1 cellular context compared by ENCODE assay signal in the genomic region with DNA sequence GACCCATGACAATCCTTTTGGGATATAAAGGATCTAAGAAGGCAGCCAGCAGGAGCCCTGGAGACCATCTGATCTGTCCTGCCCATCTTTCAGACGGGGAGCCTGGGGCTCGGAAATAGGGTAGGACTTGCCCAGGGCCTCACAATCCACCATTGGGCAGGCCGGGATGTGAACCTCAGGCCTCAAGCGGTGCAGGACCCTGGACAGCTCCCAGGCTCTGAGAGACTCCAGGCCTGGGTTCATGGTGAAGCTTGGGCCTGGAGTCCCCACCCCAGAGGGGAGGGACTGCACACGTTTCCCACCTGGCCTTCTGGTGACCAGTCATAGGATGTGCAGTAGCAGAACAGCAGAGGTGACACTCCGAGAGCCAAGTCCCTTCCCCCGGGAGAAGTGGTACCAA.
A peak's percentile ranks its signal among the peaks of the same experiment; 100 is the strongest.
TF ChIP-seq lines count a peak whose summit lies in the region.

No MANE protein-coding gene starts in this region.

TF ChIP-seq in WTC11, 78 proteins besides CTCF, POLR2A, EP300 and RAD21 (continued from another document and continues in another):
- TF ChIP-seq, protein P1, sequence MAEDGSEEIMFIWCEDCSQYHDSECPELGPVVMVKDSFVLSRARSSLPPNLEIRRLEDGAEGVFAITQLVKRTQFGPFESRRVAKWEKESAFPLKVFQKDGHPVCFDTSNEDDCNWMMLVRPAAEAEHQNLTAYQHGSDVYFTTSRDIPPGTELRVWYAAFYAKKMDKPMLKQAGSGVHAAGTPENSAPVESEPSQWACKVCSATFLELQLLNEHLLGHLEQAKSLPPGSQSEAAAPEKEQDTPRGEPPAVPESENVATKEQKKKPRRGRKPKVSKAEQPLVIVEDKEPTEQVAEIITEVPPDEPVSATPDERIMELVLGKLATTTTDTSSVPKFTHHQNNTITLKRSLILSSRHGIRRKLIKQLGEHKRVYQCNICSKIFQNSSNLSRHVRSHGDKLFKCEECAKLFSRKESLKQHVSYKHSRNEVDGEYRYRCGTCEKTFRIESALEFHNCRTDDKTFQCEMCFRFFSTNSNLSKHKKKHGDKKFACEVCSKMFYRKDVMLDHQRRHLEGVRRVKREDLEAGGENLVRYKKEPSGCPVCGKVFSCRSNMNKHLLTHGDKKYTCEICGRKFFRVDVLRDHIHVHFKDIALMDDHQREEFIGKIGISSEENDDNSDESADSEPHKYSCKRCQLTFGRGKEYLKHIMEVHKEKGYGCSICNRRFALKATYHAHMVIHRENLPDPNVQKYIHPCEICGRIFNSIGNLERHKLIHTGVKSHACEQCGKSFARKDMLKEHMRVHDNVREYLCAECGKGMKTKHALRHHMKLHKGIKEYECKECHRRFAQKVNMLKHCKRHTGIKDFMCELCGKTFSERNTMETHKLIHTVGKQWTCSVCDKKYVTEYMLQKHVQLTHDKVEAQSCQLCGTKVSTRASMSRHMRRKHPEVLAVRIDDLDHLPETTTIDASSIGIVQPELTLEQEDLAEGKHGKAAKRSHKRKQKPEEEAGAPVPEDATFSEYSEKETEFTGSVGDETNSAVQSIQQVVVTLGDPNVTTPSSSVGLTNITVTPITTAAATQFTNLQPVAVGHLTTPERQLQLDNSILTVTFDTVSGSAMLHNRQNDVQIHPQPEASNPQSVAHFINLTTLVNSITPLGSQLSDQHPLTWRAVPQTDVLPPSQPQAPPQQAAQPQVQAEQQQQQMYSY (CRISPR knock-in tag; IDR thresholded peaks at IDR 0.05), result no peak
- TF ChIP-seq RELA (CRISPR knock-in tag; IDR thresholded peaks at IDR 0.05; ENCODE audit: borderline replicate concordance) (0 out of 2 replicates have a peak, but pooled peaks have one; percentile 52), ATF1 (CRISPR knock-in tag; IDR thresholded peaks at IDR 0.05) (no peak), FOXP1 (CRISPR knock-in tag; IDR thresholded peaks at IDR 0.05; ENCODE audit: borderline replicate concordance) (peak; percentile 80; the same call in 1 of the 2 replicates), MYBL2 (CRISPR knock-in tag; IDR thresholded peaks at IDR 0.05) (peak; percentile 40; the same call in 1 of the 2 replicates), NFE2L1 (CRISPR knock-in tag; IDR thresholded peaks at IDR 0.05) (0 out of 2 replicates have a peak, but pooled peaks have one; percentile 52), ZNF317 (CRISPR knock-in tag; IDR thresholded peaks at IDR 0.05; ENCODE audit: borderline replicate concordance, low read depth) (no peak), SP1 (CRISPR knock-in tag; conservative IDR thresholded peaks at IDR 0.05) (no peak), NR3C1 (CRISPR knock-in tag; conservative IDR thresholded peaks at IDR 0.05; ENCODE audit: low read depth) (no peak), FOXJ3 (CRISPR knock-in tag; IDR thresholded peaks at IDR 0.05; ENCODE audit: borderline replicate concordance) (no peak), KAT7 (CRISPR knock-in tag; IDR thresholded peaks at IDR 0.05; ENCODE audit: borderline replicate concordance) (no peak), JAZF1 (CRISPR knock-in tag; IDR thresholded peaks at IDR 0.05) (no peak), ZNF232 (CRISPR knock-in tag; IDR thresholded peaks at IDR 0.05) (no peak), CREM (CRISPR knock-in tag; IDR thresholded peaks at IDR 0.05) (no peak), SMAD4 (CRISPR knock-in tag; IDR thresholded peaks at IDR 0.05) (peak; percentile 90), GRHL2 (CRISPR knock-in tag; IDR thresholded peaks at IDR 0.05; ENCODE audit: insufficient replicate concordance, severe bottlenecking) (no peak), OVOL2 (CRISPR knock-in tag; IDR thresholded peaks at IDR 0.05; ENCODE audit: borderline replicate concordance) (no peak), ZNF396 (CRISPR knock-in tag; IDR thresholded peaks at IDR 0.05; ENCODE audit: borderline replicate concordance) (no peak), NR1H2 (CRISPR knock-in tag; IDR thresholded peaks at IDR 0.05) (no peak), ESRRA (CRISPR knock-in tag; IDR thresholded peaks at IDR 0.05; ENCODE audit: borderline replicate concordance) (peak; percentile 88; the same call in 1 of the 2 replicates), CREB1 (CRISPR knock-in tag; IDR thresholded peaks at IDR 0.05) (peak; percentile 78; the same call in 1 of the 2 replicates), ZNF121 (CRISPR knock-in tag; IDR thresholded peaks at IDR 0.05) (no peak), CBFB (CRISPR knock-in tag; IDR thresholded peaks at IDR 0.05; ENCODE audit: low read depth) (no peak), ZNF263 (CRISPR knock-in tag; IDR thresholded peaks at IDR 0.05; ENCODE audit: low read depth) (no peak), GABPB1 (CRISPR knock-in tag; IDR thresholded peaks at IDR 0.05) (no peak), EMX1 (CRISPR knock-in tag; IDR thresholded peaks at IDR 0.05) (no peak), NFATC4 (CRISPR knock-in tag; IDR thresholded peaks at IDR 0.05) (no peak)
- TF ChIP-seq, protein P2, sequence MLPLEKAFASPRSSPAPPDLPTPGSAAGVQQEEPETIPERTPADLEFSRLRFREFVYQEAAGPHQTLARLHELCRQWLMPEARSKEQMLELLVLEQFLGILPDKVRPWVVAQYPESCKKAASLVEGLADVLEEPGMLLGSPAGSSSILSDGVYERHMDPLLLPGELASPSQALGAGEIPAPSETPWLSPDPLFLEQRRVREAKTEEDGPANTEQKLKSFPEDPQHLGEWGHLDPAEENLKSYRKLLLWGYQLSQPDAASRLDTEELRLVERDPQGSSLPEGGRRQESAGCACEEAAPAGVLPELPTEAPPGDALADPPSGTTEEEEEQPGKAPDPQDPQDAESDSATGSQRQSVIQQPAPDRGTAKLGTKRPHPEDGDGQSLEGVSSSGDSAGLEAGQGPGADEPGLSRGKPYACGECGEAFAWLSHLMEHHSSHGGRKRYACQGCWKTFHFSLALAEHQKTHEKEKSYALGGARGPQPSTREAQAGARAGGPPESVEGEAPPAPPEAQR (CRISPR knock-in tag; IDR thresholded peaks at IDR 0.05), result no peak
- TF ChIP-seq, protein P3, sequence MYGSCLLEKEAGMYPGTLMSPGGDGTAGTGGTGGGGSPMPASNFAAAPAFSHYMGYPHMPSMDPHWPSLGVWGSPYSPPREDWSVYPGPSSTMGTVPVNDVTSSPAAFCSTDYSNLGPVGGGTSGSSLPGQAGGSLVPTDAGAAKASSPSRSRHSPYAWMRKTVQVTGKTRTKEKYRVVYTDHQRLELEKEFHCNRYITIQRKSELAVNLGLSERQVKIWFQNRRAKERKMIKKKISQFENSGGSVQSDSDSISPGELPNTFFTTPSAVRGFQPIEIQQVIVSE (CRISPR knock-in tag; IDR thresholded peaks at IDR 0.05; ENCODE audit: borderline replicate concordance), result no peak
- TF ChIP-seq, protein P4, sequence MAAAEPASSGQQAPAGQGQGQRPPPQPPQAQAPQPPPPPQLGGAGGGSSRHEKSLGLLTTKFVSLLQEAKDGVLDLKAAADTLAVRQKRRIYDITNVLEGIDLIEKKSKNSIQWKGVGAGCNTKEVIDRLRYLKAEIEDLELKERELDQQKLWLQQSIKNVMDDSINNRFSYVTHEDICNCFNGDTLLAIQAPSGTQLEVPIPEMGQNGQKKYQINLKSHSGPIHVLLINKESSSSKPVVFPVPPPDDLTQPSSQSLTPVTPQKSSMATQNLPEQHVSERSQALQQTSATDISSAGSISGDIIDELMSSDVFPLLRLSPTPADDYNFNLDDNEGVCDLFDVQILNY (CRISPR knock-in tag; IDR thresholded peaks at IDR 0.05), result 0 out of 2 replicates have a peak, but pooled peaks have one; percentile 35
- TF ChIP-seq, protein P5, sequence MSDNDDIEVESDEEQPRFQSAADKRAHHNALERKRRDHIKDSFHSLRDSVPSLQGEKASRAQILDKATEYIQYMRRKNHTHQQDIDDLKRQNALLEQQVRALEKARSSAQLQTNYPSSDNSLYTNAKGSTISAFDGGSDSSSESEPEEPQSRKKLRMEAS (CRISPR knock-in tag; IDR thresholded peaks at IDR 0.05), result no peak
- TF ChIP-seq, protein P6, sequence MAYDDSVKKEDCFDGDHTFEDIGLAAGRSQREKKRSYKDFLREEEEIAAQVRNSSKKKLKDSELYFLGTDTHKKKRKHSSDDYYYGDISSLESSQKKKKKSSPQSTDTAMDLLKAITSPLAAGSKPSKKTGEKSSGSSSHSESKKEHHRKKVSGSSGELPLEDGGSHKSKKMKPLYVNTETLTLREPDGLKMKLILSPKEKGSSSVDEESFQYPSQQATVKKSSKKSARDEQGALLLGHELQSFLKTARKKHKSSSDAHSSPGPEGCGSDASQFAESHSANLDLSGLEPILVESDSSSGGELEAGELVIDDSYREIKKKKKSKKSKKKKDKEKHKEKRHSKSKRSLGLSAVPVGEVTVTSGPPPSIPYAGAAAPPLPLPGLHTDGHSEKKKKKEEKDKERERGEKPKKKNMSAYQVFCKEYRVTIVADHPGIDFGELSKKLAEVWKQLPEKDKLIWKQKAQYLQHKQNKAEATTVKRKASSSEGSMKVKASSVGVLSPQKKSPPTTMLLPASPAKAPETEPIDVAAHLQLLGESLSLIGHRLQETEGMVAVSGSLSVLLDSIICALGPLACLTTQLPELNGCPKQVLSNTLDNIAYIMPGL (CRISPR knock-in tag; IDR thresholded peaks at IDR 0.05), result no peak
- TF ChIP-seq, protein P7, sequence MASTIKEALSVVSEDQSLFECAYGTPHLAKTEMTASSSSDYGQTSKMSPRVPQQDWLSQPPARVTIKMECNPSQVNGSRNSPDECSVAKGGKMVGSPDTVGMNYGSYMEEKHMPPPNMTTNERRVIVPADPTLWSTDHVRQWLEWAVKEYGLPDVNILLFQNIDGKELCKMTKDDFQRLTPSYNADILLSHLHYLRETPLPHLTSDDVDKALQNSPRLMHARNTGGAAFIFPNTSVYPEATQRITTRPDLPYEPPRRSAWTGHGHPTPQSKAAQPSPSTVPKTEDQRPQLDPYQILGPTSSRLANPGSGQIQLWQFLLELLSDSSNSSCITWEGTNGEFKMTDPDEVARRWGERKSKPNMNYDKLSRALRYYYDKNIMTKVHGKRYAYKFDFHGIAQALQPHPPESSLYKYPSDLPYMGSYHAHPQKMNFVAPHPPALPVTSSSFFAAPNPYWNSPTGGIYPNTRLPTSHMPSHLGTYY (CRISPR knock-in tag; IDR thresholded peaks at IDR 0.05), result no peak
- TF ChIP-seq, protein P8, sequence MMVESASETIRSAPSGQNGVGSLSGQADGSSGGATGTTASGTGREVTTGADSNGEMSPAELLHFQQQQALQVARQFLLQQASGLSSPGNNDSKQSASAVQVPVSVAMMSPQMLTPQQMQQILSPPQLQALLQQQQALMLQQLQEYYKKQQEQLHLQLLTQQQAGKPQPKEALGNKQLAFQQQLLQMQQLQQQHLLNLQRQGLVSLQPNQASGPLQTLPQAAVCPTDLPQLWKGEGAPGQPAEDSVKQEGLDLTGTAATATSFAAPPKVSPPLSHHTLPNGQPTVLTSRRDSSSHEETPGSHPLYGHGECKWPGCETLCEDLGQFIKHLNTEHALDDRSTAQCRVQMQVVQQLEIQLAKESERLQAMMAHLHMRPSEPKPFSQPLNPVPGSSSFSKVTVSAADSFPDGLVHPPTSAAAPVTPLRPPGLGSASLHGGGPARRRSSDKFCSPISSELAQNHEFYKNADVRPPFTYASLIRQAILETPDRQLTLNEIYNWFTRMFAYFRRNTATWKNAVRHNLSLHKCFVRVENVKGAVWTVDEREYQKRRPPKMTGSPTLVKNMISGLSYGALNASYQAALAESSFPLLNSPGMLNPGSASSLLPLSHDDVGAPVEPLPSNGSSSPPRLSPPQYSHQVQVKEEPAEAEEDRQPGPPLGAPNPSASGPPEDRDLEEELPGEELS (CRISPR knock-in tag; IDR thresholded peaks at IDR 0.05), result peak; percentile 91
- TF ChIP-seq, protein P9, sequence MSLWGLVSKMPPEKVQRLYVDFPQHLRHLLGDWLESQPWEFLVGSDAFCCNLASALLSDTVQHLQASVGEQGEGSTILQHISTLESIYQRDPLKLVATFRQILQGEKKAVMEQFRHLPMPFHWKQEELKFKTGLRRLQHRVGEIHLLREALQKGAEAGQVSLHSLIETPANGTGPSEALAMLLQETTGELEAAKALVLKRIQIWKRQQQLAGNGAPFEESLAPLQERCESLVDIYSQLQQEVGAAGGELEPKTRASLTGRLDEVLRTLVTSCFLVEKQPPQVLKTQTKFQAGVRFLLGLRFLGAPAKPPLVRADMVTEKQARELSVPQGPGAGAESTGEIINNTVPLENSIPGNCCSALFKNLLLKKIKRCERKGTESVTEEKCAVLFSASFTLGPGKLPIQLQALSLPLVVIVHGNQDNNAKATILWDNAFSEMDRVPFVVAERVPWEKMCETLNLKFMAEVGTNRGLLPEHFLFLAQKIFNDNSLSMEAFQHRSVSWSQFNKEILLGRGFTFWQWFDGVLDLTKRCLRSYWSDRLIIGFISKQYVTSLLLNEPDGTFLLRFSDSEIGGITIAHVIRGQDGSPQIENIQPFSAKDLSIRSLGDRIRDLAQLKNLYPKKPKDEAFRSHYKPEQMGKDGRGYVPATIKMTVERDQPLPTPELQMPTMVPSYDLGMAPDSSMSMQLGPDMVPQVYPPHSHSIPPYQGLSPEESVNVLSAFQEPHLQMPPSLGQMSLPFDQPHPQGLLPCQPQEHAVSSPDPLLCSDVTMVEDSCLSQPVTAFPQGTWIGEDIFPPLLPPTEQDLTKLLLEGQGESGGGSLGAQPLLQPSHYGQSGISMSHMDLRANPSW (CRISPR knock-in tag; conservative IDR thresholded peaks at IDR 0.05; ENCODE audit: low read depth), result no peak
- TF ChIP-seq, protein P10, sequence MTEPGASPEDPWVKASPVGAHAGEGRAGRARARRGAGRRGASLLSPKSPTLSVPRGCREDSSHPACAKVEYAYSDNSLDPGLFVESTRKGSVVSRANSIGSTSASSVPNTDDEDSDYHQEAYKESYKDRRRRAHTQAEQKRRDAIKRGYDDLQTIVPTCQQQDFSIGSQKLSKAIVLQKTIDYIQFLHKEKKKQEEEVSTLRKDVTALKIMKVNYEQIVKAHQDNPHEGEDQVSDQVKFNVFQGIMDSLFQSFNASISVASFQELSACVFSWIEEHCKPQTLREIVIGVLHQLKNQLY (CRISPR knock-in tag; IDR thresholded peaks at IDR 0.05), result 0 out of 2 replicates have a peak, but pooled peaks have one; percentile 34
- TF ChIP-seq, protein P11, sequence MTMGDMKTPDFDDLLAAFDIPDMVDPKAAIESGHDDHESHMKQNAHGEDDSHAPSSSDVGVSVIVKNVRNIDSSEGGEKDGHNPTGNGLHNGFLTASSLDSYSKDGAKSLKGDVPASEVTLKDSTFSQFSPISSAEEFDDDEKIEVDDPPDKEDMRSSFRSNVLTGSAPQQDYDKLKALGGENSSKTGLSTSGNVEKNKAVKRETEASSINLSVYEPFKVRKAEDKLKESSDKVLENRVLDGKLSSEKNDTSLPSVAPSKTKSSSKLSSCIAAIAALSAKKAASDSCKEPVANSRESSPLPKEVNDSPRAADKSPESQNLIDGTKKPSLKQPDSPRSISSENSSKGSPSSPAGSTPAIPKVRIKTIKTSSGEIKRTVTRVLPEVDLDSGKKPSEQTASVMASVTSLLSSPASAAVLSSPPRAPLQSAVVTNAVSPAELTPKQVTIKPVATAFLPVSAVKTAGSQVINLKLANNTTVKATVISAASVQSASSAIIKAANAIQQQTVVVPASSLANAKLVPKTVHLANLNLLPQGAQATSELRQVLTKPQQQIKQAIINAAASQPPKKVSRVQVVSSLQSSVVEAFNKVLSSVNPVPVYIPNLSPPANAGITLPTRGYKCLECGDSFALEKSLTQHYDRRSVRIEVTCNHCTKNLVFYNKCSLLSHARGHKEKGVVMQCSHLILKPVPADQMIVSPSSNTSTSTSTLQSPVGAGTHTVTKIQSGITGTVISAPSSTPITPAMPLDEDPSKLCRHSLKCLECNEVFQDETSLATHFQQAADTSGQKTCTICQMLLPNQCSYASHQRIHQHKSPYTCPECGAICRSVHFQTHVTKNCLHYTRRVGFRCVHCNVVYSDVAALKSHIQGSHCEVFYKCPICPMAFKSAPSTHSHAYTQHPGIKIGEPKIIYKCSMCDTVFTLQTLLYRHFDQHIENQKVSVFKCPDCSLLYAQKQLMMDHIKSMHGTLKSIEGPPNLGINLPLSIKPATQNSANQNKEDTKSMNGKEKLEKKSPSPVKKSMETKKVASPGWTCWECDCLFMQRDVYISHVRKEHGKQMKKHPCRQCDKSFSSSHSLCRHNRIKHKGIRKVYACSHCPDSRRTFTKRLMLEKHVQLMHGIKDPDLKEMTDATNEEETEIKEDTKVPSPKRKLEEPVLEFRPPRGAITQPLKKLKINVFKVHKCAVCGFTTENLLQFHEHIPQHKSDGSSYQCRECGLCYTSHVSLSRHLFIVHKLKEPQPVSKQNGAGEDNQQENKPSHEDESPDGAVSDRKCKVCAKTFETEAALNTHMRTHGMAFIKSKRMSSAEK (CRISPR knock-in tag; IDR thresholded peaks at IDR 0.05; ENCODE audit: borderline replicate concordance), result no peak
